ENCODE assay signal across 8 cellular contexts in the genomic region with DNA sequence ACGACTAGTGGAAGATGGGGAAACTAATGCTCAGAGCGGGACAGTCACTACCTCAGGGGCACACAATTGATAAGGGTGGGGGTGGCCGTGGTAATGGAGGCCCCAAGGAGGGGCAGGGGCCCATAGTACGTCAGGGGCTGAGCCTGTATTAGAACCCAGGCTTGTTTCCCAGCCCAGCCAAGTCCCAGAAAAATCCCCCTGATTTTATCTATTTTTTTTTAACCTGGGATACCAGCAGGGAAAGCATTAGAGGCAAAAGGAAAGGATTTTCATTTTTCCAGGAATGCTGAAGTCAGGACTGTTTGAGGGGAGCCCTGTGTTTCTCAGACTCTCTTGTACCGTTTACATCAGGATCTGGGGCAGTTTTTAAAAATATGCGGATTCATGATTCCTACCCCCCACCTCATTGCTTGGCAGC. TPM values are rescaled to one million over a fixed set of nuclear protein-coding genes. Genes with fewer than 3 reads are reported as not detected.
DNase-seq lines count a peak whose midpoint lies in the region; ATAC-seq and TF ChIP-seq lines count a peak whose summit lies in the region.

No MANE protein-coding gene starts in this region.

- no peaks in the 10 kb centered on the region for H3K9me3 Mint-ChIP-seq in WTC11
- H3K9me3 Mint-ChIP-seq in glutamatergic neuron (ENCODE audit: unreplicated experiment): peaks cover 8% of the 10 kb centered on the region

- peak overlapping the region; percentile 96 for H3K4me2 ChIP-seq in GM23248 (ENCODE audit: unreplicated experiment)

- WGBS in GM23248 (ENCODE audit: low coverage in 1 of 2, low lambda C conversion rate in 2 of 2, missing lambda C conversion rate in 2 of 2), 2 experiments: 10 to 11% methylated on average over 6 of the region's 6 CpGs

- no peaks in the 10 kb centered on the region for H3K9me3 ChIP-seq in GM23248 (ENCODE audit: low read depth)

- DNase-seq in GM23248: no peak
- DNase-seq in WTC11 (ENCODE audit: low spot score): no peak
- DNase-seq in glutamatergic neuron: no peak
- DNase-seq in AG08395 (ENCODE audit: low spot score): no peak
- DNase-seq in stimulated activated CD4-positive, alpha-beta T cell treated with anti-CD3 and anti-CD28 coated beads, Interleukin-15, amount 100 ng/mL, for 24 hours: no peak

- no peaks in the 10 kb centered on the region for H3K9me2 ChIP-seq in GM23248 (ENCODE audit: insufficient read depth)

- H2AFZ ChIP-seq in GM23248: peak overlapping the region; percentile 89

- H3K9ac ChIP-seq in GM23248: peak overlapping the region; percentile 88

- H3K27ac ChIP-seq in GM23248: peak overlapping the region; percentile 75
- H3K27ac ChIP-seq in skin epidermis: peak overlapping the region in 20 of 21 experiments; percentile 63 to 98 (median 89)

- ATAC-seq in WTC11 (no peak), GM21381 (IDR thresholded peaks at IDR 0.05; ENCODE audit: unreplicated experiment) (no peak), HG03378 (IDR thresholded peaks at IDR 0.05; ENCODE audit: unreplicated experiment) (no peak)

- H3K27ac Mint-ChIP-seq in WTC11 (peak overlapping the region; percentile 93), glutamatergic neuron (ENCODE audit: unreplicated experiment) (peak overlapping the region; percentile 98)

- in situ Hi-C loops in GM23248 (cut with MboI): no loop called here

- H3K4me3 Mint-ChIP-seq in WTC11 (peak overlapping the region; percentile 91), glutamatergic neuron (ENCODE audit: unreplicated experiment) (peak overlapping the region; percentile 99)

- CTCF ChIA-PET in WTC11 (lab: Charles Lee): interaction anchor here (0.5 to 3.6 kb wide), 27 partner anchors 8 to 373 kb away, joined by 3 to 103 read pairs (median 4); partner anchors contain the start of genes ACSS2, GGT7, MMP24 and MMP24OS

- H3K27me3 ChIP-seq in GM23248 (replicated peaks; ENCODE audit: insufficient read depth): no peaks in the 10 kb centered on the region

- H3K36me3 Mint-ChIP-seq in WTC11: no peaks in the 10 kb centered on the region
- no peaks in the 10 kb centered on the region for H3K36me3 Mint-ChIP-seq in glutamatergic neuron (ENCODE audit: unreplicated experiment)

- H3K4me3 ChIP-seq in GM23248: peak overlapping the region; percentile 79
- peak overlapping the region; percentile 51 to 67 (median 57) for H3K4me3 ChIP-seq in skin epidermis

- H3K27me3 Mint-ChIP-seq in WTC11 (ENCODE audit: low read depth) (peaks cover 8% of the 10 kb centered on the region), glutamatergic neuron (ENCODE audit: unreplicated experiment) (peaks cover 12% of the 10 kb centered on the region)

- TF ChIP-seq CTCF in WTC11 (IDR thresholded peaks at IDR 0.05): no peak
- no peak for TF ChIP-seq CTCF in glutamatergic neuron (IDR thresholded peaks at IDR 0.05; ENCODE audit: partially characterized antibody, unreplicated experiment)

- peaks cover 50% of the 10 kb centered on the region for H3K4me1 Mint-ChIP-seq in WTC11
- peaks cover 15% of the 10 kb centered on the region for H3K4me1 Mint-ChIP-seq in glutamatergic neuron (ENCODE audit: low read depth, unreplicated experiment)

- 0 out of 2 replicates have a peak, but pooled peaks cover 4% of the 10 kb centered on the region for H3K36me3 ChIP-seq in GM23248 (ENCODE audit: low read depth)

- H3K4me1 ChIP-seq in GM23248 (ENCODE audit: insufficient read depth): peaks cover 12% of the 10 kb centered on the region; the same call in 1 of the 2 replicates

- peaks cover 20% of the 10 kb centered on the region for H3K79me2 ChIP-seq in GM23248 (ENCODE audit: insufficient read depth)

- peaks cover 5% of the 10 kb centered on the region; the same call in 1 of the 2 replicates for H3F3A ChIP-seq in GM23248 (ENCODE audit: insufficient read depth)

- no peaks in the 10 kb centered on the region for H4K20me1 ChIP-seq in GM23248 (ENCODE audit: insufficient read depth)

- POLR2A ChIA-PET in WTC11 (lab: Charles Lee): interaction anchor here (0.9 to 1.0 kb wide), 2 partner anchors 16 to 28 kb away, joined by 3 to 5 read pairs; no protein-coding TSS in a partner anchor

TF ChIP-seq in WTC11, 78 proteins besides CTCF, POLR2A, EP300 and RAD21:
- TF ChIP-seq ATF2 (CRISPR knock-in tag; IDR thresholded peaks at IDR 0.05; ENCODE audit: borderline replicate concordance, low read depth) (no peak), E2F1 (CRISPR knock-in tag; IDR thresholded peaks at IDR 0.05) (no peak), TP53 (CRISPR knock-in tag; IDR thresholded peaks at IDR 0.05) (no peak)

RNA-seq across cellular contexts. Expression of gene MYH7B, which starts 0.4 kb away (rescaled TPM):
- under 0.01 and 0.11 TPM in 2 replicates for total RNA-seq in GM23248 (2014; rRNA removed; shearing (Covaris generic))
- polyA plus RNA-seq in GM23248 (2016; fragmentation: Nextera tagmentation; extraction: Ambion mirVana): 0.13 and 0.49 TPM in 2 replicates
- total RNA-seq in WTC11 (2021) (0.66 to 1.0 TPM (median 0.98 TPM) in 3 replicates), glutamatergic neuron (ENCODE audit: unreplicated experiment) (1.5 TPM)

RNA-seq across cellular contexts. Expression of gene GSS, which starts 0.4 kb away (rescaled TPM):
- 80.7 and 85.9 TPM in 2 replicates for total RNA-seq in GM23248 (2014; rRNA removed; shearing (Covaris generic))
- polyA plus RNA-seq in GM23248 (2016; fragmentation: Nextera tagmentation; extraction: Ambion mirVana): 68.3 and 75.0 TPM in 2 replicates
- total RNA-seq in WTC11 (2021) (40.7 to 47.3 TPM (median 46.7 TPM) in 3 replicates), glutamatergic neuron (ENCODE audit: unreplicated experiment) (28.2 TPM)
